In the genomic region with DNA sequence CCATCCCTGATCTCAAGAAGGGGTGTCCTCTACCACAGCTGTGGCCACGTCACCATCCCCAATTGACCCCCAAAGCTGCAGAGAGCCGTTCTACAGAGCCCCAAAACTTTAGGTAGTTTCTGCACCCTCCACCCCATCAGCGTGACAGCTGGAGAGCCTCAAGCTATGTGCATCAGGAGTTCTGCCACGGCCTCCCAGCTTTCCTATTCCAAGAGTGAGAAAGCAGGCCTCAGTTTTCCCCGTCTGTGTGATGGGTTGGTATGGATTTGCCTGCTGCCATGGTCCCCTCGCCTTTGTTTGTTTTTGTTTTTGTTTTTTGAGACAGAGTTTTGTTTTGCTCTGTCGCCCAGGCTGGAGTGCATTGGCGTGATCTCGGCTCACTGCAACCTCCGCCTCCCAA, we compare ENCODE assay signal across 10 cellular contexts. TPM values are rescaled to one million over a fixed set of nuclear protein-coding genes. Genes with fewer than 3 reads are reported as not detected.
DNase-seq lines count a peak whose midpoint lies in the region; ATAC-seq and TF ChIP-seq lines count a peak whose summit lies in the region.
"Had no signal": no experiment of that assay in that cellular context is flagged by ENCODE, and none has a peak within 500 bp of the region (broad histone marks: within the 10 kb centered on the region; RNA-seq: fewer than 3 reads in every experiment).

No MANE protein-coding gene starts in this region.

- ATAC-seq in WTC11 = no peak

- no peak for TF ChIP-seq CTCF in GM12864 (IDR thresholded peaks at IDR 0.05; ENCODE audit: low read depth, low read length, missing control alignments)
- no peak for TF ChIP-seq CTCF in glutamatergic neuron (IDR thresholded peaks at IDR 0.05; ENCODE audit: partially characterized antibody, unreplicated experiment)
- TF ChIP-seq CTCF in WTC11 (IDR thresholded peaks at IDR 0.05) = no peak

- H3K4me3 Mint-ChIP-seq in activated CD4-positive, alpha-beta memory T cell treated with anti-CD3 and anti-CD28 coated beads, Interleukin-2, amount 10 ng/mL, durations not matched to agents 7 days and 5 days = peak overlapping the region; percentile 87
- peak overlapping the region; percentile 73 for H3K4me3 Mint-ChIP-seq in glutamatergic neuron (ENCODE audit: unreplicated experiment)
- no peak overlapping the region; the same call in 1 of the 2 replicates for H3K4me3 Mint-ChIP-seq in WTC11

- H3K27ac Mint-ChIP-seq in activated CD4-positive, alpha-beta memory T cell treated with anti-CD3 and anti-CD28 coated beads, Interleukin-2, amount 10 ng/mL, durations not matched to agents 7 days and 5 days = peak overlapping the region; percentile 97
- H3K27ac Mint-ChIP-seq in glutamatergic neuron (ENCODE audit: unreplicated experiment) (no peak overlapping the region), WTC11 (no peak overlapping the region)

- peak overlapping the region; percentile 79 for H3K4me3 ChIP-seq in GM12864 (ENCODE audit: low read depth, low read length)
- H3K4me3 ChIP-seq in skin epidermis = peak overlapping the region; percentile 44 to 81 (median 62)

- POLR2A ChIA-PET in activated CD4-positive, alpha-beta memory T cell treated with anti-CD3 and anti-CD28 coated beads, Interleukin-2, amount 10 ng/mL, durations not matched to agents 7 days and 5 days (lab: Charles Lee) = interaction anchor here (0.8 to 1.5 kb wide), 3 partner anchors 10 to 26 kb away, joined by 3 to 8 read pairs (median 6); no protein-coding TSS in a partner anchor
- POLR2A ChIA-PET in WTC11 (lab: Charles Lee) = no interaction called here

- H3K9me3 Mint-ChIP-seq in activated CD4-positive, alpha-beta memory T cell treated with anti-CD3 and anti-CD28 coated beads, Interleukin-2, amount 10 ng/mL, durations not matched to agents 7 days and 5 days = no peaks in the 10 kb centered on the region
- no peaks in the 10 kb centered on the region for H3K9me3 Mint-ChIP-seq in glutamatergic neuron (ENCODE audit: unreplicated experiment)
- H3K9me3 Mint-ChIP-seq in WTC11 = no peaks in the 10 kb centered on the region

- peaks cover 73% of the 10 kb centered on the region for H3K4me1 Mint-ChIP-seq in activated CD4-positive, alpha-beta memory T cell treated with anti-CD3 and anti-CD28 coated beads, Interleukin-2, amount 10 ng/mL, durations not matched to agents 7 days and 5 days
- H3K4me1 Mint-ChIP-seq in glutamatergic neuron (ENCODE audit: low read depth, unreplicated experiment) (peaks cover 12% of the 10 kb centered on the region), WTC11 (peaks cover 22% of the 10 kb centered on the region)

- H3K36me3 Mint-ChIP-seq in activated CD4-positive, alpha-beta memory T cell treated with anti-CD3 and anti-CD28 coated beads, Interleukin-2, amount 10 ng/mL, durations not matched to agents 7 days and 5 days (ENCODE audit: low read depth) = peaks cover 55% of the 10 kb centered on the region
- H3K36me3 Mint-ChIP-seq in glutamatergic neuron (ENCODE audit: unreplicated experiment) (no peaks in the 10 kb centered on the region), WTC11 (no peaks in the 10 kb centered on the region)

- peaks cover 4% of the 10 kb centered on the region for H3K27me3 Mint-ChIP-seq in activated CD4-positive, alpha-beta memory T cell treated with anti-CD3 and anti-CD28 coated beads, Interleukin-2, amount 10 ng/mL, durations not matched to agents 7 days and 5 days
- H3K27me3 Mint-ChIP-seq in glutamatergic neuron (ENCODE audit: unreplicated experiment) (peaks cover 25% of the 10 kb centered on the region), WTC11 (ENCODE audit: low read depth) (peaks cover 85% of the 10 kb centered on the region)

- H3K27ac ChIP-seq in skin epidermis = peak overlapping the region in 20 of 21 experiments; percentile 14 to 99 (median 97)

- CTCF ChIA-PET in activated CD4-positive, alpha-beta memory T cell treated with anti-CD3 and anti-CD28 coated beads, Interleukin-2, amount 10 ng/mL, durations not matched to agents 7 days and 5 days (lab: Charles Lee) = interaction anchor here (0.7 to 1.7 kb wide), 3 partner anchors 14 to 35 kb away, joined by 3 to 10 read pairs (median 3); no protein-coding TSS in a partner anchor
- CTCF ChIA-PET in WTC11 (lab: Charles Lee) = interaction anchor here (1.5 to 1.6 kb wide), 2 partner anchors 21 to 26 kb away, joined by 6 to 8 read pairs; no protein-coding TSS in a partner anchor

- no peak for DNase-seq in GM12864 (ENCODE audit: low read depth)
- no peak for DNase-seq in activated CD4-positive, alpha-beta memory T cell treated with anti-CD3 and anti-CD28 coated beads, Interleukin-2, amount 10 ng/mL, durations not matched to agents 7 days and 5 days
- no peak for DNase-seq in glutamatergic neuron
- DNase-seq in islet precursor cell = no peak
- no peak for DNase-seq in H4 (ENCODE audit: low spot score)
- no peak for DNase-seq in MV-4-11 (lab: John Stamatoyannopoulos, UW)
- no peak for DNase-seq in WTC11 (ENCODE audit: low spot score)

TF ChIP-seq in WTC11, 78 proteins besides CTCF, POLR2A, EP300 and RAD21:
- no peak for TF ChIP-seq ZNF396 (CRISPR knock-in tag; IDR thresholded peaks at IDR 0.05; ENCODE audit: borderline replicate concordance)
- TF ChIP-seq ZMAT4 (CRISPR knock-in tag; IDR thresholded peaks at IDR 0.05) = no peak
- TF ChIP-seq, protein P1, sequence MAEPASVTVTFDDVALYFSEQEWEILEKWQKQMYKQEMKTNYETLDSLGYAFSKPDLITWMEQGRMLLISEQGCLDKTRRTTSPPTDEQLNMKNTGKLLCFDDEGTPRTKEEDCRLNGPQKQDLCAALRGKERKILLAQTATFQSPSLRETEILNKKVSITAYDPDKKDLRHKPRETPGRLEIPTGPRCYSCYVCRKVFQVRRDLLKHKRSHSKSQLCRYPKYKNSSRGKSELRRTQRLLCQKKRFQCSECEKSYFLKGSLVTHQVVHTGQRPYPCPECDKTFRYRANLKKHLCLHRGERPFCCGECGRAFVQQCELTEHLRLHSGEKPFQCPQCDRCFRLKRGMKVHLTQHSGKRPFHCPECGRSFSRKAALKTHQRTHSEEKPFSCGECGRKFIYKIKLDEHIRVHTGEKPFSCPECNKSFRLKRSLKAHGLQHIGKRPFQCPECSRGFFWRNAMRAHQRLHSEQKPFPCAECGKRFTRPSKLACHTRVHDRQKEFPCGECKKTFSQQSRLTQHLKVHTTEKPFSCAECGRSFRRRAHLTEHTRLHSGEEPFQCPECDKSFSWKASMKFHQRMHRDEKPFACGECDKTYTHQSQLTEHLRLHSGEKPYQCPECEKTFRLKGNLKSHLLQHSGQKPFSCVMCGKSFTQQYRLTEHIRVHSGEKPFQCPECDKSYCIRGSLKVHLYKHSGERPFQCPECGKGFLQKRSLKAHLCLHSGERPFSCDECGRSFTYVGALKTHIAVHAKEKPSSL (CRISPR knock-in tag; conservative IDR thresholded peaks at IDR 0.05) = no peak
- no peak for TF ChIP-seq MYBL2 (CRISPR knock-in tag; IDR thresholded peaks at IDR 0.05)
- no peak for TF ChIP-seq NFE2L1 (CRISPR knock-in tag; IDR thresholded peaks at IDR 0.05)
- no peak for TF ChIP-seq JAZF1 (CRISPR knock-in tag; IDR thresholded peaks at IDR 0.05)
- TF ChIP-seq, protein P2, sequence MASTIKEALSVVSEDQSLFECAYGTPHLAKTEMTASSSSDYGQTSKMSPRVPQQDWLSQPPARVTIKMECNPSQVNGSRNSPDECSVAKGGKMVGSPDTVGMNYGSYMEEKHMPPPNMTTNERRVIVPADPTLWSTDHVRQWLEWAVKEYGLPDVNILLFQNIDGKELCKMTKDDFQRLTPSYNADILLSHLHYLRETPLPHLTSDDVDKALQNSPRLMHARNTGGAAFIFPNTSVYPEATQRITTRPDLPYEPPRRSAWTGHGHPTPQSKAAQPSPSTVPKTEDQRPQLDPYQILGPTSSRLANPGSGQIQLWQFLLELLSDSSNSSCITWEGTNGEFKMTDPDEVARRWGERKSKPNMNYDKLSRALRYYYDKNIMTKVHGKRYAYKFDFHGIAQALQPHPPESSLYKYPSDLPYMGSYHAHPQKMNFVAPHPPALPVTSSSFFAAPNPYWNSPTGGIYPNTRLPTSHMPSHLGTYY (CRISPR knock-in tag; IDR thresholded peaks at IDR 0.05) = no peak
- TF ChIP-seq, protein P3, sequence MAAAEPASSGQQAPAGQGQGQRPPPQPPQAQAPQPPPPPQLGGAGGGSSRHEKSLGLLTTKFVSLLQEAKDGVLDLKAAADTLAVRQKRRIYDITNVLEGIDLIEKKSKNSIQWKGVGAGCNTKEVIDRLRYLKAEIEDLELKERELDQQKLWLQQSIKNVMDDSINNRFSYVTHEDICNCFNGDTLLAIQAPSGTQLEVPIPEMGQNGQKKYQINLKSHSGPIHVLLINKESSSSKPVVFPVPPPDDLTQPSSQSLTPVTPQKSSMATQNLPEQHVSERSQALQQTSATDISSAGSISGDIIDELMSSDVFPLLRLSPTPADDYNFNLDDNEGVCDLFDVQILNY (CRISPR knock-in tag; IDR thresholded peaks at IDR 0.05) = no peak

RNA-seq across cellular contexts. Expression of gene BCL3, which starts 1.5 kb away (rescaled TPM):
- total RNA-seq in activated CD4-positive, alpha-beta memory T cell treated with anti-CD3 and anti-CD28 coated beads, Interleukin-2, amount 10 ng/mL, durations not matched to agents 7 days and 5 days = 10 to 100 TPM; 63.4 to 66.6 TPM
- total RNA-seq in glutamatergic neuron (ENCODE audit: unreplicated experiment) (2.4 TPM), WTC11 (2021) (4.6 to 7.8 TPM (median 5.6 TPM) in 3 replicates)
- total RNA-seq in H4 (2014; rRNA removed; shearing (Covaris generic)) = 7.8 and 11.6 TPM in 2 replicates

RNA-seq across cellular contexts. Expression of gene CBLC, which starts 27.7 kb away (rescaled TPM):
- total RNA-seq in activated CD4-positive, alpha-beta memory T cell treated with anti-CD3 and anti-CD28 coated beads, Interleukin-2, amount 10 ng/mL, durations not matched to agents 7 days and 5 days = not detected
- not detected for total RNA-seq in glutamatergic neuron (ENCODE audit: unreplicated experiment)
- not detected in 2 replicates for total RNA-seq in H4 (2014; rRNA removed; shearing (Covaris generic))
- 20.5 to 29.5 TPM (median 27.8 TPM) in 3 replicates for total RNA-seq in WTC11 (2021)
- total RNA-seq: mesenteric fat pad, subcutaneous adipose tissue had no signal

RNA-seq across cellular contexts. Expression of gene CEACAM16, which starts 51.0 kb away (rescaled TPM):
- total RNA-seq in activated CD4-positive, alpha-beta memory T cell treated with anti-CD3 and anti-CD28 coated beads, Interleukin-2, amount 10 ng/mL, durations not matched to agents 7 days and 5 days = not detected
- total RNA-seq in glutamatergic neuron (ENCODE audit: unreplicated experiment) (not detected), WTC11 (2021) (not detected in 3 replicates)
- total RNA-seq in H4 (2014; rRNA removed; shearing (Covaris generic)) = not detected in 2 replicates
- total RNA-seq: mesenteric fat pad, subcutaneous adipose tissue had no signal

RNA-seq across cellular contexts. Expression of gene BCAM, which starts 58.9 kb away (rescaled TPM):
- total RNA-seq in activated CD4-positive, alpha-beta memory T cell treated with anti-CD3 and anti-CD28 coated beads, Interleukin-2, amount 10 ng/mL, durations not matched to agents 7 days and 5 days = not detected
- total RNA-seq in glutamatergic neuron (ENCODE audit: unreplicated experiment) (47.1 TPM), WTC11 (2021) (73.1 to 89.5 TPM (median 80.0 TPM) in 3 replicates)
- 5.8 and 6.2 TPM in 2 replicates for total RNA-seq in H4 (2014; rRNA removed; shearing (Covaris generic))

Comparison
In these comparisons a context has a peak if more than half of its experiments do, and no peak if none do; other contexts are left out.
1. RNA of gene CBLC, which starts 27.7 kb away (total RNA-seq): 20.5 to 29.5 TPM in WTC11; not detected in glutamatergic neuron (single experiment), not detected in activated CD4-positive, alpha-beta memory T cell treated with anti-CD3 and anti-CD28 coated beads, Interleukin-2, amount 10 ng/mL, durations not matched to agents 7 days and 5 days and not detected in H4; every median in the first group is over 10 times any median in the second.